ENCODE assay signal across 18 cellular contexts in the genomic region with DNA sequence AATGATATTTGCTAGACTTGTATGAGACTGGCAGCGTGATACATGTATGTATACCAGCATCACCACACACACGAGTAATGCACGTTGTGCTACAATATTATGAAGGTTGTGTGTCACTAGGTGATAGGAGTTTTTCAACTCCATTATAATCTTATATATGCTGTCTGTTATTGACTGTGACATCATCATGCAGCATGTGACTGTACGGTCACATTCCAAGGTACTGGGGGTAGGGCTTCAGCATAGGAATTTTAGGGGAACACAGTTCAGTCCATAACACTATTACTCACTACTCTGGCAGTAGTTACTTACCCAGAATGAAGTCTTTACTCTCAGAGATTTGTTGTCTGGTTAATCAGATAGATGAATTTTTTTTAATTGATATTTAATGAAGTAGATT.
"Had no signal": no experiment of that assay in that cellular context is flagged by ENCODE, and none has a peak within 500 bp of the region (broad histone marks: within the 10 kb centered on the region; RNA-seq: fewer than 3 reads in every experiment).

No MANE protein-coding gene starts in this region.

- H3K4me1 ChIP-seq: colonic mucosa, parathyroid adenoma, prostate gland, sigmoid colon, stomach had no signal

- H3K9ac ChIP-seq: parathyroid adenoma had no signal

- ATAC-seq: stimulated activated naive B cell treated with anti-CD40 and anti-IgM and Interleukin-4, amounts not matched to agents 10 μg/mL and 1 μg/mL and 100 μg/mL, for 72 hours had no signal

- H3K9me3 ChIP-seq: colonic mucosa, prostate gland, sigmoid colon, stomach, thoracic aorta had no signal

- FAIRE-seq: urothelium cell line had no signal

- H3K27ac ChIP-seq: colonic mucosa, hepatocyte, parathyroid adenoma, prostate gland, sigmoid colon, skin epidermis, stomach, thoracic aorta had no signal

- H3K27me3 ChIP-seq: colonic mucosa, hepatocyte, sigmoid colon, stomach had no signal

- H3K36me3 ChIP-seq: colonic mucosa, prostate gland, thoracic aorta had no signal

- H3K4me3 ChIP-seq: colonic mucosa, hepatocyte, prostate gland, sigmoid colon, skin epidermis, stomach, thoracic aorta had no signal

- DNase-seq: colonic mucosa; dermis blood vessel endothelial cell; foreskin melanocyte; head of caudate nucleus; mesendoderm; naive B cell; sigmoid colon; stimulated activated CD4-positive, alpha-beta T cell treated with anti-CD3 and anti-CD28 coated beads, Interleukin-2, amount 100 ng/mL, for 24 hours; stimulated activated CD4-positive, alpha-beta T cell treated with anti-CD3 and anti-CD28 coated beads, Interleukin-4, amount 100 ng/mL, for 4 hours; stimulated activated naive B cell treated with anti-CD40 and anti-IgM and Interleukin-4, amounts not matched to agents 10 μg/mL and 1 μg/mL and 100 μg/mL, for 72 hours; stomach; substantia nigra had no signal

- H3K4me2 ChIP-seq: hepatocyte had no signal

- H2AFZ ChIP-seq: hepatocyte, parathyroid adenoma had no signal
